1 cellular context compared by ENCODE assay signal in the genomic region with DNA sequence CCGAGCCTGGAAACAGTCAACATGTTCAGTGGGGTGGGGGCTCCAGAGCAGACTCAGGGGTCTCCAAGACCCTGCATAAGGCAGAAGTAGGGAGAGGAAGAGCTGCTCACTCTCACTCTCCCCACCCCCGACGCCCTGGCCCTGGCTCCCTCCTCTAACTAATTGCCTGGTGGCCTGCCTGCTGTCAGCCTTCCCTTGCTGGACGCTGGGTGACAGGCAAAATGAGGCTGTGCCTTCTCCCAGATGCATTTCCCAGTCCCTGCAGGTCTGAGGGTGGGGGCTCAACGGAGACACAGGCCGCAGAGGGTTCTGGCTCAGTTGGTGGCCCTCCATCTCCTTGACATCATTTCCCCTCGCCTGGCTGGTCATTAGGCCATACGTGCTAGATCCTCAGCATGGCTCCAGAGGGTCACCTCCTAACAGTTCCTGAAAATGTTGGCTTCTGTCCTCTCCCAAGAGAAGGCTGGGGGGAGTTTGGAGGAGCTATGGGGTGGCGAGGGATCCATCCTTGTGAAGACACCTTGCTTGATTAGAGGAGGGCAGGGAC.
TF ChIP-seq lines count a peak whose summit lies in the region.

No MANE protein-coding gene starts in this region.

TF ChIP-seq in HCT116, 20 proteins besides CTCF, POLR2A, EP300 and RAD21 (continued from another document):
- TF ChIP-seq, protein P1, sequence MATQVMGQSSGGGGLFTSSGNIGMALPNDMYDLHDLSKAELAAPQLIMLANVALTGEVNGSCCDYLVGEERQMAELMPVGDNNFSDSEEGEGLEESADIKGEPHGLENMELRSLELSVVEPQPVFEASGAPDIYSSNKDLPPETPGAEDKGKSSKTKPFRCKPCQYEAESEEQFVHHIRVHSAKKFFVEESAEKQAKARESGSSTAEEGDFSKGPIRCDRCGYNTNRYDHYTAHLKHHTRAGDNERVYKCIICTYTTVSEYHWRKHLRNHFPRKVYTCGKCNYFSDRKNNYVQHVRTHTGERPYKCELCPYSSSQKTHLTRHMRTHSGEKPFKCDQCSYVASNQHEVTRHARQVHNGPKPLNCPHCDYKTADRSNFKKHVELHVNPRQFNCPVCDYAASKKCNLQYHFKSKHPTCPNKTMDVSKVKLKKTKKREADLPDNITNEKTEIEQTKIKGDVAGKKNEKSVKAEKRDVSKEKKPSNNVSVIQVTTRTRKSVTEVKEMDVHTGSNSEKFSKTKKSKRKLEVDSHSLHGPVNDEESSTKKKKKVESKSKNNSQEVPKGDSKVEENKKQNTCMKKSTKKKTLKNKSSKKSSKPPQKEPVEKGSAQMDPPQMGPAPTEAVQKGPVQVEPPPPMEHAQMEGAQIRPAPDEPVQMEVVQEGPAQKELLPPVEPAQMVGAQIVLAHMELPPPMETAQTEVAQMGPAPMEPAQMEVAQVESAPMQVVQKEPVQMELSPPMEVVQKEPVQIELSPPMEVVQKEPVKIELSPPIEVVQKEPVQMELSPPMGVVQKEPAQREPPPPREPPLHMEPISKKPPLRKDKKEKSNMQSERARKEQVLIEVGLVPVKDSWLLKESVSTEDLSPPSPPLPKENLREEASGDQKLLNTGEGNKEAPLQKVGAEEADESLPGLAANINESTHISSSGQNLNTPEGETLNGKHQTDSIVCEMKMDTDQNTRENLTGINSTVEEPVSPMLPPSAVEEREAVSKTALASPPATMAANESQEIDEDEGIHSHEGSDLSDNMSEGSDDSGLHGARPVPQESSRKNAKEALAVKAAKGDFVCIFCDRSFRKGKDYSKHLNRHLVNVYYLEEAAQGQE (IDR thresholded peaks at IDR 0.05; ENCODE audit: low read depth) = no peak
- TF ChIP-seq ZNF274 (IDR thresholded peaks at IDR 0.05; ENCODE audit: low read depth, low read length) (no peak), ZFX (IDR thresholded peaks at IDR 0.05) (no peak), POLR2AphosphoS5 (IDR thresholded peaks at IDR 0.05; ENCODE audit: low read depth, low read length) (no peak), EZH2 (IDR thresholded peaks at IDR 0.05) (no peak), MAX (IDR thresholded peaks at IDR 0.05) (no peak), SP1 (IDR thresholded peaks at IDR 0.05; ENCODE audit: low read depth) (no peak), SIN3A (IDR thresholded peaks at IDR 0.05; ENCODE audit: low read depth) (no peak), CEBPB (IDR thresholded peaks at IDR 0.05; ENCODE audit: low read depth) (no peak), YY1 (IDR thresholded peaks at IDR 0.05; ENCODE audit: extremely low read depth, insufficient replicate concordance, low read depth, low read length) (no peak), EGR1 (IDR thresholded peaks at IDR 0.05; ENCODE audit: low read depth) (no peak), TCF7L2 (IDR thresholded peaks at IDR 0.05; ENCODE audit: borderline replicate concordance, extremely low read depth, insufficient read depth, insufficient read length) (no peak), SRF (IDR thresholded peaks at IDR 0.05; ENCODE audit: low read depth) (no peak), FOSL1 (IDR thresholded peaks at IDR 0.05; ENCODE audit: low read depth) (no peak)
- TF ChIP-seq, protein P2, sequence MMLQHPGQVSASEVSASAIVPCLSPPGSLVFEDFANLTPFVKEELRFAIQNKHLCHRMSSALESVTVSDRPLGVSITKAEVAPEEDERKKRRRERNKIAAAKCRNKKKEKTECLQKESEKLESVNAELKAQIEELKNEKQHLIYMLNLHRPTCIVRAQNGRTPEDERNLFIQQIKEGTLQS (IDR thresholded peaks at IDR 0.05) = no peak
